ENCODE assay signal across 3 cellular contexts in genomic region chr4:2679762-2680161, GRCh38.
DNase-seq lines count a peak whose midpoint lies in the region; ATAC-seq and TF ChIP-seq lines count a peak whose summit lies in the region.
"Not testable (repeated sequence)": the region's sequence is repeated elsewhere in the genome, so short reads cannot be mapped to it uniquely, and the experiment has no call there.

No MANE protein-coding gene starts in this region.

- not testable (repeated sequence) for H3K4me3 ChIP-seq in psoas muscle

- H3K4me1 Mint-ChIP-seq in osteocyte (ENCODE audit: unreplicated experiment): not testable (repeated sequence)
- H3K4me1 Mint-ChIP-seq in stimulated activated naive B cell treated with anti-CD40 and anti-IgM and Interleukin-4, amounts not matched to agents 10 μg/mL and 1 μg/mL and 100 μg/mL, for 72 hours: peaks cover 4 to 25% of the 10 kb centered on the region in 2 donors

- H3K9me3 Mint-ChIP-seq in osteocyte (ENCODE audit: unreplicated experiment); stimulated activated naive B cell treated with anti-CD40 and anti-IgM and Interleukin-4, amounts not matched to agents 10 μg/mL and 1 μg/mL and 100 μg/mL, for 72 hours: not testable (repeated sequence)

- not testable (repeated sequence) for H3K27ac ChIP-seq in psoas muscle

- not testable (repeated sequence) for H3K27me3 Mint-ChIP-seq in osteocyte (ENCODE audit: unreplicated experiment); stimulated activated naive B cell treated with anti-CD40 and anti-IgM and Interleukin-4, amounts not matched to agents 10 μg/mL and 1 μg/mL and 100 μg/mL, for 72 hours

- not testable (repeated sequence) for H3K9me3 ChIP-seq in psoas muscle

- H3K4me1 ChIP-seq in psoas muscle: not testable (repeated sequence)

- not testable (repeated sequence) for H3K4me3 Mint-ChIP-seq in osteocyte (ENCODE audit: unreplicated experiment); stimulated activated naive B cell treated with anti-CD40 and anti-IgM and Interleukin-4, amounts not matched to agents 10 μg/mL and 1 μg/mL and 100 μg/mL, for 72 hours

- DNase-seq in osteocyte (ENCODE audit: extremely low spot score, unreplicated experiment): peak; percentile 19
- DNase-seq in psoas muscle; stimulated activated naive B cell treated with anti-CD40 and anti-IgM and Interleukin-4, amounts not matched to agents 10 μg/mL and 1 μg/mL and 100 μg/mL, for 72 hours: not testable (repeated sequence)

- H3K27ac Mint-ChIP-seq in osteocyte (ENCODE audit: unreplicated experiment): not testable (repeated sequence)
- peak overlapping the region; percentile 37 for H3K27ac Mint-ChIP-seq in stimulated activated naive B cell treated with anti-CD40 and anti-IgM and Interleukin-4, amounts not matched to agents 10 μg/mL and 1 μg/mL and 100 μg/mL, for 72 hours

- not testable (repeated sequence) for H3K27me3 ChIP-seq in psoas muscle (ENCODE audit: insufficient read depth in 3 of 3, low read length in 2 of 3)

- intact Hi-C loops in psoas muscle (cut with DNase I): not testable (repeated sequence)

- peaks cover 2 to 40% of the 10 kb centered on the region in 2 donors for H3K36me3 ChIP-seq in psoas muscle (ENCODE audit: insufficient read depth in 1 of 2, low read depth in 1 of 2)

- not testable (repeated sequence) for TF ChIP-seq CTCF in osteocyte (IDR thresholded peaks at IDR 0.05); psoas muscle (IDR thresholded peaks at IDR 0.05)

- peak in 3 of 4 donors; percentile 42 to 59 (median 55) for ATAC-seq in psoas muscle
- not testable (repeated sequence) for ATAC-seq in stimulated activated naive B cell treated with anti-CD40 and anti-IgM and Interleukin-4, amounts not matched to agents 10 μg/mL and 1 μg/mL and 100 μg/mL, for 72 hours (replicated peaks)

- 75 to 92% (median 84%) methylated on average over 6 of the region's 6 CpGs for WGBS in psoas muscle, 3 donors

- peaks cover 40% of the 10 kb centered on the region for H3K36me3 Mint-ChIP-seq in osteocyte (ENCODE audit: unreplicated experiment)
- H3K36me3 Mint-ChIP-seq in stimulated activated naive B cell treated with anti-CD40 and anti-IgM and Interleukin-4, amounts not matched to agents 10 μg/mL and 1 μg/mL and 100 μg/mL, for 72 hours: peaks cover 59 to 79% of the 10 kb centered on the region in 2 donors
